ENCODE assay signal across 11 cellular contexts in the genomic region with DNA sequence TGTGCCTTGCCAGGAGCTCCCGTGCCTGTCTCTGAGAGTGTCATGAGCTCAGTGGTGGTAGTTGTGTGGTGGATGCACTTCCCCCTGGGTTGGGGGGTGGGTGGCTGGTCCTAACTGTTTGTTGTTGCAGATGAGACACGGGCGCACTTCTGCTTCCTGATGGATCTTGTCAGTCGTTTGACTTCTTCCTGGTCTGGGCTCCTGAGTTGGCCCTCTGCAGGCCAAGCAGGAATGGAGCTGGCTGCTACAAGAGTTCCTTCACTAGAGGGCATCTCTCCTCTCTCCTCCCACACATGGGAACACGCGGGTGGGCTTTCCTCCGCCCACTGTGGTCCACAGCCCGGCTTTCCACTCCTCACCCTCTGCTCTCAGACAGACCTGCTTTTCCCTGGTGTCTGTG.
DNase-seq lines count a peak whose midpoint lies in the region; ATAC-seq, FAIRE-seq and TF ChIP-seq lines count a peak whose summit lies in the region.
"Had no signal": no experiment of that assay in that cellular context is flagged by ENCODE, and none has a peak within 500 bp of the region (broad histone marks: within the 10 kb centered on the region; RNA-seq: fewer than 3 reads in every experiment).

No MANE protein-coding gene starts in this region.

- no peak for FAIRE-seq in A549 (lab: Jason Lieb, UNC)

- H3K4me3 Mint-ChIP-seq in nephron progenitor cell: no peak overlapping the region
- H3K4me3 Mint-ChIP-seq: naive B cell had no signal

- TF ChIP-seq CTCF in A549 (IDR thresholded peaks at IDR 0.05) (peak; percentile 24; the same call in 2 of the 3 replicates), GM12864 (IDR thresholded peaks at IDR 0.05; ENCODE audit: low read depth, low read length, missing control alignments) (peak; percentile 21), fibroblast of villous mesenchyme (IDR thresholded peaks at IDR 0.05; ENCODE audit: insufficient read depth, low read depth, low read length) (peak; percentile 21), nephron progenitor cell (IDR thresholded peaks at IDR 0.05) (no peak)

- no peaks in the 10 kb centered on the region for H3K36me3 Mint-ChIP-seq in nephron progenitor cell (ENCODE audit: low read depth)
- H3K36me3 Mint-ChIP-seq: naive B cell had no signal

- peaks cover 65% of the 10 kb centered on the region for H3K27me3 Mint-ChIP-seq in nephron progenitor cell (ENCODE audit: low read depth, poor library complexity)

- TF ChIP-seq POLR2A in A549 (IDR thresholded peaks at IDR 0.05; ENCODE audit: low read length): no peak

- H3K4me3 ChIP-seq in A549 (no peak overlapping the region), GM12864 (ENCODE audit: low read depth, low read length) (no peak overlapping the region), fibroblast of villous mesenchyme (ENCODE audit: low read depth, low read length) (no peak overlapping the region)

- no peak for TF ChIP-seq EP300 in A549 (IDR thresholded peaks at IDR 0.05)

- no peak overlapping the region for H3K27ac Mint-ChIP-seq in nephron progenitor cell
- H3K27ac Mint-ChIP-seq: activated T-cell treated with anti-CD3 and anti-CD28 coated beads, Interleukin-2, amount 50 U/mL, for 72 hours; naive B cell had no signal

- H3K9me3 ChIP-seq in A549: no peaks in the 10 kb centered on the region

- no peaks in the 10 kb centered on the region for H3K9me3 Mint-ChIP-seq in nephron progenitor cell
- H3K9me3 Mint-ChIP-seq: activated T-cell treated with anti-CD3 and anti-CD28 coated beads, Interleukin-2, amount 50 U/mL, for 72 hours; naive B cell had no signal

- H3K4me1 ChIP-seq in A549: no peaks in the 10 kb centered on the region

- ATAC-seq in A549: no peak
- ATAC-seq in HG02588 (IDR thresholded peaks at IDR 0.05; ENCODE audit: unreplicated experiment): no peak
- ATAC-seq: activated T-cell treated with anti-CD3 and anti-CD28 coated beads, Interleukin-2, amount 50 U/mL, for 72 hours had no signal

- peak overlapping the region; percentile 51 for H3K4me2 ChIP-seq in A549

- CTCF ChIA-PET in A549 (lab: Yijun Ruan, JAX): interaction anchor here (1.4 to 6.1 kb wide), 4 partner anchors 111 to 241 kb away, joined by 6 to 38 read pairs (median 15); no protein-coding TSS in a partner anchor
- CTCF ChIA-PET in HEK293T (lab: Yijun Ruan, JAX): interaction anchor here (2.8 kb wide), 1 partner anchor 215 kb away, joined by 10 read pairs; no protein-coding TSS in a partner anchor

- TF ChIP-seq RAD21 in A549 (conservative IDR thresholded peaks at IDR 0.05 in 1 of 2, IDR thresholded peaks at IDR 0.05 in 1 of 2): 0 out of 5 replicates have a peak, but pooled peaks of 1 of the 2 experiments have one; percentile 2

- POLR2A ChIA-PET in A549 (lab: Yijun Ruan, JAX) (no interaction called here), HEK293T (lab: Yijun Ruan, JAX) (no interaction called here)

- H3K4me1 Mint-ChIP-seq in nephron progenitor cell: peaks cover under 1% of the 10 kb centered on the region

- no peak overlapping the region for H3K27ac ChIP-seq in A549

- peak in 1 of 2 experiments; percentile 54 for DNase-seq in A549 (ENCODE audit: low read depth in 1 of 2, low spot score in 1 of 2)
- no peak for DNase-seq in GM12864 (ENCODE audit: low read depth)
- peak; percentile 15 for DNase-seq in RKO (ENCODE audit: low spot score)
- DNase-seq in fibroblast of villous mesenchyme (ENCODE audit: low read depth): peak; percentile 10
- DNase-seq in activated CD4-positive, alpha-beta T cell treated with anti-CD3 and anti-CD28 coated beads for 1 hour: no peak
- DNase-seq in nephron progenitor cell: no peak
- DNase-seq in HEK293T (ENCODE audit: extremely low spot score): no peak
- DNase-seq: activated T-cell treated with anti-CD3 and anti-CD28 coated beads, Interleukin-2, amount 50 U/mL, for 72 hours; naive B cell; Right ventricle myocardium superior had no signal

- WGBS in A549 (ENCODE audit: missing lambda C conversion rate): 10% methylated on average over 6 of the region's 8 CpGs

TF ChIP-seq in A549, 52 proteins besides CTCF, POLR2A, EP300 and RAD21 (continues in another document):
- no peak for TF ChIP-seq JUNB (IDR thresholded peaks at IDR 0.05)
- TF ChIP-seq ZSCAN20 (CRISPR knock-in tag; IDR thresholded peaks at IDR 0.05): no peak
- no peak for TF ChIP-seq HDAC2 (IDR thresholded peaks at IDR 0.05)
- TF ChIP-seq, protein P1, sequence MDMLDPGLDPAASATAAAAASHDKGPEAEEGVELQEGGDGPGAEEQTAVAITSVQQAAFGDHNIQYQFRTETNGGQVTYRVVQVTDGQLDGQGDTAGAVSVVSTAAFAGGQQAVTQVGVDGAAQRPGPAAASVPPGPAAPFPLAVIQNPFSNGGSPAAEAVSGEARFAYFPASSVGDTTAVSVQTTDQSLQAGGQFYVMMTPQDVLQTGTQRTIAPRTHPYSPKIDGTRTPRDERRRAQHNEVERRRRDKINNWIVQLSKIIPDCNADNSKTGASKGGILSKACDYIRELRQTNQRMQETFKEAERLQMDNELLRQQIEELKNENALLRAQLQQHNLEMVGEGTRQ (IDR thresholded peaks at IDR 0.05): no peak
- TF ChIP-seq, protein P2, sequence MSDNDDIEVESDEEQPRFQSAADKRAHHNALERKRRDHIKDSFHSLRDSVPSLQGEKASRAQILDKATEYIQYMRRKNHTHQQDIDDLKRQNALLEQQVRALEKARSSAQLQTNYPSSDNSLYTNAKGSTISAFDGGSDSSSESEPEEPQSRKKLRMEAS (IDR thresholded peaks at IDR 0.05): no peak
- TF ChIP-seq, protein P3, sequence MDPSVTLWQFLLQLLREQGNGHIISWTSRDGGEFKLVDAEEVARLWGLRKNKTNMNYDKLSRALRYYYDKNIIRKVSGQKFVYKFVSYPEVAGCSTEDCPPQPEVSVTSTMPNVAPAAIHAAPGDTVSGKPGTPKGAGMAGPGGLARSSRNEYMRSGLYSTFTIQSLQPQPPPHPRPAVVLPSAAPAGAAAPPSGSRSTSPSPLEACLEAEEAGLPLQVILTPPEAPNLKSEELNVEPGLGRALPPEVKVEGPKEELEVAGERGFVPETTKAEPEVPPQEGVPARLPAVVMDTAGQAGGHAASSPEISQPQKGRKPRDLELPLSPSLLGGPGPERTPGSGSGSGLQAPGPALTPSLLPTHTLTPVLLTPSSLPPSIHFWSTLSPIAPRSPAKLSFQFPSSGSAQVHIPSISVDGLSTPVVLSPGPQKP (IDR thresholded peaks at IDR 0.05; ENCODE audit: low read depth, low read length): no peak
- TF ChIP-seq NPAS2 (CRISPR knock-in tag; IDR thresholded peaks at IDR 0.05; ENCODE audit: borderline replicate concordance): no peak
- no peak for TF ChIP-seq NFE2L2 (conservative IDR thresholded peaks at IDR 0.05; ENCODE audit: low read length)
- no peak for TF ChIP-seq KDM1A (IDR thresholded peaks at IDR 0.05; ENCODE audit: low read depth)
- TF ChIP-seq ZNF302 (CRISPR knock-in tag; IDR thresholded peaks at IDR 0.05): no peak
- no peak for TF ChIP-seq ZFP36 (IDR thresholded peaks at IDR 0.05; ENCODE audit: borderline replicate concordance, partially characterized antibody)
- no peak for TF ChIP-seq FOSL2 (IDR thresholded peaks at IDR 0.05)
- no peak for TF ChIP-seq FOSL2 (CRISPR knock-in tag; IDR thresholded peaks at IDR 0.05)
- no peak for TF ChIP-seq SMC3 (IDR thresholded peaks at IDR 0.05)

TF ChIP-seq in HEK293T, 16 proteins besides CTCF, POLR2A, EP300 and RAD21:
- TF ChIP-seq SP1 (IDR thresholded peaks at IDR 0.05) (no peak), FOXM1 (IDR thresholded peaks at IDR 0.05; ENCODE audit: borderline replicate concordance) (no peak), NFRKB (IDR thresholded peaks at IDR 0.05) (no peak), ELF4 (IDR thresholded peaks at IDR 0.05) (no peak), FOXK2 (IDR thresholded peaks at IDR 0.05) (no peak), SUZ12 (IDR thresholded peaks at IDR 0.05) (no peak), ARNT (IDR thresholded peaks at IDR 0.05) (no peak), BHLHE40 (IDR thresholded peaks at IDR 0.05; ENCODE audit: borderline replicate concordance) (no peak), ZNF384 (IDR thresholded peaks at IDR 0.05) (no peak), FOXA1 (IDR thresholded peaks at IDR 0.05) (no peak), TARDBP (IDR thresholded peaks at IDR 0.05) (no peak), L3MBTL2 (conservative IDR thresholded peaks at IDR 0.05) (no peak), CTBP1 (IDR thresholded peaks at IDR 0.05; ENCODE audit: borderline replicate concordance) (no peak), HDGF (IDR thresholded peaks at IDR 0.05; ENCODE audit: borderline replicate concordance) (no peak), LEF1 (IDR thresholded peaks at IDR 0.05; ENCODE audit: borderline replicate concordance) (no peak)
- TF ChIP-seq, protein P4, sequence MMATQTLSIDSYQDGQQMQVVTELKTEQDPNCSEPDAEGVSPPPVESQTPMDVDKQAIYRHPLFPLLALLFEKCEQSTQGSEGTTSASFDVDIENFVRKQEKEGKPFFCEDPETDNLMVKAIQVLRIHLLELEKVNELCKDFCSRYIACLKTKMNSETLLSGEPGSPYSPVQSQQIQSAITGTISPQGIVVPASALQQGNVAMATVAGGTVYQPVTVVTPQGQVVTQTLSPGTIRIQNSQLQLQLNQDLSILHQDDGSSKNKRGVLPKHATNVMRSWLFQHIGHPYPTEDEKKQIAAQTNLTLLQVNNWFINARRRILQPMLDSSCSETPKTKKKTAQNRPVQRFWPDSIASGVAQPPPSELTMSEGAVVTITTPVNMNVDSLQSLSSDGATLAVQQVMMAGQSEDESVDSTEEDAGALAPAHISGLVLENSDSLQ (IDR thresholded peaks at IDR 0.05): no peak
TF ChIP-seq in HEK293T: peak in this region for 0.

Comparison
In these comparisons a context has a peak if more than half of its experiments do, and no peak if none do; other contexts are left out.
1. DNase-seq: peak in RKO (single experiment) and fibroblast of villous mesenchyme (single experiment); none in GM12864 (single experiment), activated CD4-positive, alpha-beta T cell treated with anti-CD3 and anti-CD28 coated beads for 1 hour (single experiment), nephron progenitor cell (single experiment) and HEK293T (single experiment).